In the genomic region with DNA sequence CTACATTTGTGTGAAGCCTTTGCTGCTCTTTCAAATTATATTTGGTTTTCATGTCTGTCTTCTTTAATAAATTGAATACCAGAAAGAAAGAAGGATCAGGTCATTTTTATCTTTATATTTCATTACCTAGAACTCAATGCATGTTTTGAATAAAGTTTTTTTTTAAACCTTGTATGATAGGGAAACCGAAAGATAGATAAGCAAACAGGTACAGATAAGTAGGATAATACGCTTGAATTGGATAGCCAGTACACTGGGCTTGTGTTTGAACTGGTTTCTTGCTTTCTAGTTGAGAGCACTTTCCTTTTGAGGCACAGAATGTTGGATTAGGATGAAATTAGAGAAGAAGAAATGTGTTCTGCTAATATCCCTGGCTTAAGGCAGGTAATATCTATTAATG, we compare ENCODE assay signal across 9 cellular contexts. TPM values are rescaled to one million over a fixed set of nuclear protein-coding genes. Genes with fewer than 3 reads are reported as not detected.
DNase-seq lines count a peak whose midpoint lies in the region; ATAC-seq and TF ChIP-seq lines count a peak whose summit lies in the region.
"Had no signal": no experiment of that assay in that cellular context is flagged by ENCODE, and none has a peak within 500 bp of the region (broad histone marks: within the 10 kb centered on the region; RNA-seq: fewer than 3 reads in every experiment).

No MANE protein-coding gene starts in this region.

- ATAC-seq in activated CD8-positive, alpha-beta T cell treated with anti-CD3 and anti-CD28 coated beads for 36 hours, result no peak
- ATAC-seq in activated CD8-positive, alpha-beta T cell treated with anti-CD3 and anti-CD28 coated beads, Interleukin-2, amount 10 ng/mL, durations not matched to agents 7 days and 5 days, result no peak
- no peak for ATAC-seq in body of pancreas
- ATAC-seq in naive thymus-derived CD4-positive, alpha-beta T cell, result no peak

- CTCF ChIA-PET in activated CD8-positive, alpha-beta T cell treated with anti-CD3 and anti-CD28 coated beads for 36 hours (lab: Charles Lee), result interaction anchor here (2.0 kb wide), 1 partner anchor 147 kb away, joined by 7 read pairs; no protein-coding TSS in a partner anchor
- CTCF ChIA-PET in activated CD8-positive, alpha-beta T cell treated with anti-CD3 and anti-CD28 coated beads, Interleukin-2, amount 10 ng/mL, durations not matched to agents 7 days and 5 days (lab: Charles Lee), result no interaction called here
- CTCF ChIA-PET in naive thymus-derived CD4-positive, alpha-beta T cell (lab: Charles Lee), result no interaction called here

- no peak for DNase-seq in activated CD8-positive, alpha-beta T cell treated with anti-CD3 and anti-CD28 coated beads for 36 hours
- no peak for DNase-seq in activated CD8-positive, alpha-beta T cell treated with anti-CD3 and anti-CD28 coated beads, Interleukin-2, amount 10 ng/mL, durations not matched to agents 7 days and 5 days
- DNase-seq in body of pancreas (no peak), mesothelial cell of epicardium (ENCODE audit: low spot score in 2 of 2, unreplicated experiment in 2 of 2) (no peak), tibial artery (no peak), ecto neural progenitor cell (ENCODE audit: low spot score) (no peak), NCI-H187 (lab: John Stamatoyannopoulos, UW) (no peak)
- no peak for DNase-seq in naive thymus-derived CD4-positive, alpha-beta T cell
- DNase-seq: activated CD4-positive, alpha-beta T cell treated with anti-CD3 and anti-CD28 coated beads for 1 hour had no signal

- H3K36me3 ChIP-seq in body of pancreas (replicated peaks in 1 of 2; ENCODE audit: insufficient read depth in 1 of 2, low read depth in 2 of 2), result no peaks in the 10 kb centered on the region
- no peaks in the 10 kb centered on the region for H3K36me3 ChIP-seq in tibial artery
- peaks cover 0 to 3% (median 0%) of the 10 kb centered on the region in 3 experiments for H3K36me3 ChIP-seq in naive thymus-derived CD4-positive, alpha-beta T cell (ENCODE audit: control insufficient read depth in 2 of 3, insufficient read depth in 3 of 3, low read length in 3 of 3)

- H3K9me3 Mint-ChIP-seq in activated CD8-positive, alpha-beta T cell treated with anti-CD3 and anti-CD28 coated beads for 36 hours, result peaks cover 21% of the 10 kb centered on the region
- H3K9me3 Mint-ChIP-seq in activated CD8-positive, alpha-beta T cell treated with anti-CD3 and anti-CD28 coated beads, Interleukin-2, amount 10 ng/mL, durations not matched to agents 7 days and 5 days (ENCODE audit: insufficient read depth), result peaks cover 21% of the 10 kb centered on the region
- peaks cover 29% of the 10 kb centered on the region for H3K9me3 Mint-ChIP-seq in mesothelial cell of epicardium
- H3K9me3 Mint-ChIP-seq in naive thymus-derived CD4-positive, alpha-beta T cell, result peaks cover 7 to 36% (median 19%) of the 10 kb centered on the region in 11 donors

- H3K27me3 ChIP-seq in body of pancreas (no peaks in the 10 kb centered on the region), tibial artery (no peaks in the 10 kb centered on the region)
- H3K27me3 ChIP-seq in naive thymus-derived CD4-positive, alpha-beta T cell (ENCODE audit: control insufficient read depth in 2 of 2, insufficient read depth in 2 of 2, low read length in 2 of 2), result no peaks in the 10 kb centered on the region

- peak overlapping the region; percentile 45 for H3K27ac Mint-ChIP-seq in activated CD8-positive, alpha-beta T cell treated with anti-CD3 and anti-CD28 coated beads for 36 hours
- H3K27ac Mint-ChIP-seq in activated CD8-positive, alpha-beta T cell treated with anti-CD3 and anti-CD28 coated beads, Interleukin-2, amount 10 ng/mL, durations not matched to agents 7 days and 5 days, result no peak overlapping the region
- H3K27ac Mint-ChIP-seq in mesothelial cell of epicardium, result peak overlapping the region; percentile 76
- peak overlapping the region in 1 of 9 donors; percentile 3 for H3K27ac Mint-ChIP-seq in naive thymus-derived CD4-positive, alpha-beta T cell

- 27 to 37% methylated on average over 2 of the region's 2 CpGs for WGBS in body of pancreas, 2 donors

- TF ChIP-seq CTCF in activated CD8-positive, alpha-beta T cell treated with anti-CD3 and anti-CD28 coated beads for 36 hours (IDR thresholded peaks at IDR 0.05), result no peak
- TF ChIP-seq CTCF in body of pancreas (IDR thresholded peaks at IDR 0.05) (no peak), mesothelial cell of epicardium (IDR thresholded peaks at IDR 0.05; ENCODE audit: unreplicated experiment) (no peak), tibial artery (IDR thresholded peaks at IDR 0.05) (no peak)

- no peaks in the 10 kb centered on the region for H3K27me3 Mint-ChIP-seq in activated CD8-positive, alpha-beta T cell treated with anti-CD3 and anti-CD28 coated beads for 36 hours
- no peaks in the 10 kb centered on the region for H3K27me3 Mint-ChIP-seq in activated CD8-positive, alpha-beta T cell treated with anti-CD3 and anti-CD28 coated beads, Interleukin-2, amount 10 ng/mL, durations not matched to agents 7 days and 5 days (ENCODE audit: low read depth)
- no peaks in the 10 kb centered on the region for H3K27me3 Mint-ChIP-seq in mesothelial cell of epicardium (ENCODE audit: low read depth)
- no peaks in the 10 kb centered on the region for H3K27me3 Mint-ChIP-seq in naive thymus-derived CD4-positive, alpha-beta T cell

- peaks cover 36% of the 10 kb centered on the region for H3K36me3 Mint-ChIP-seq in activated CD8-positive, alpha-beta T cell treated with anti-CD3 and anti-CD28 coated beads for 36 hours (ENCODE audit: low read depth)
- peaks cover 40% of the 10 kb centered on the region for H3K36me3 Mint-ChIP-seq in activated CD8-positive, alpha-beta T cell treated with anti-CD3 and anti-CD28 coated beads, Interleukin-2, amount 10 ng/mL, durations not matched to agents 7 days and 5 days (ENCODE audit: low read depth)
- peaks cover 38% of the 10 kb centered on the region for H3K36me3 Mint-ChIP-seq in mesothelial cell of epicardium
- H3K36me3 Mint-ChIP-seq in naive thymus-derived CD4-positive, alpha-beta T cell, result peaks cover 18 to 70% (median 62%) of the 10 kb centered on the region in 5 donors

- no peak overlapping the region for H3K4me3 ChIP-seq in body of pancreas
- peak overlapping the region in 1 of 2 donors; percentile 1 for H3K4me3 ChIP-seq in tibial artery
- H3K4me3 ChIP-seq in naive thymus-derived CD4-positive, alpha-beta T cell (ENCODE audit: low read length), result no peak overlapping the region

- no peaks in the 10 kb centered on the region for H3K9me3 ChIP-seq in body of pancreas
- peaks cover 4 to 11% (median 10%) of the 10 kb centered on the region in 3 donors for H3K9me3 ChIP-seq in tibial artery
- peaks cover 0 to 10% (median 5%) of the 10 kb centered on the region in 3 experiments for H3K9me3 ChIP-seq in naive thymus-derived CD4-positive, alpha-beta T cell (ENCODE audit: control insufficient read depth in 2 of 3, low read length in 3 of 3)

- intact Hi-C loops in activated CD8-positive, alpha-beta T cell treated with anti-CD3 and anti-CD28 coated beads for 36 hours (cut with micrococcal nuclease), result no loop called here
- intact Hi-C loops in body of pancreas (cut with DNase I) (no loop called here), tibial artery (cut with DNase I; ENCODE audit: low total_unique reads) (no loop called here)
- intact Hi-C loops in naive thymus-derived CD4-positive, alpha-beta T cell (cut with micrococcal nuclease), result no loop called here

- H3K4me1 ChIP-seq in body of pancreas (peaks cover 23% of the 10 kb centered on the region), tibial artery (peaks cover 0 to 35% (median 15%) of the 10 kb centered on the region in 4 donors)
- H3K4me1 ChIP-seq in naive thymus-derived CD4-positive, alpha-beta T cell (ENCODE audit: control insufficient read depth in 2 of 2, insufficient read depth in 2 of 2, low read length in 2 of 2), result no peaks in the 10 kb centered on the region

- H3K27ac ChIP-seq in body of pancreas, result peak overlapping the region; percentile 1 to 51 (median 20)
- H3K27ac ChIP-seq in tibial artery, result peak overlapping the region; percentile 37 to 59
- no peak overlapping the region for H3K27ac ChIP-seq in naive thymus-derived CD4-positive, alpha-beta T cell (ENCODE audit: low read depth, low read length)

- no peak overlapping the region for H3K4me3 Mint-ChIP-seq in activated CD8-positive, alpha-beta T cell treated with anti-CD3 and anti-CD28 coated beads for 36 hours
- no peak overlapping the region for H3K4me3 Mint-ChIP-seq in activated CD8-positive, alpha-beta T cell treated with anti-CD3 and anti-CD28 coated beads, Interleukin-2, amount 10 ng/mL, durations not matched to agents 7 days and 5 days
- H3K4me3 Mint-ChIP-seq in mesothelial cell of epicardium, result no peak overlapping the region
- no peak overlapping the region for H3K4me3 Mint-ChIP-seq in naive thymus-derived CD4-positive, alpha-beta T cell

- POLR2A ChIA-PET in activated CD8-positive, alpha-beta T cell treated with anti-CD3 and anti-CD28 coated beads for 36 hours (lab: Charles Lee), result no interaction called here
- POLR2A ChIA-PET in activated CD8-positive, alpha-beta T cell treated with anti-CD3 and anti-CD28 coated beads, Interleukin-2, amount 10 ng/mL, durations not matched to agents 7 days and 5 days (lab: Charles Lee), result no interaction called here
- POLR2A ChIA-PET in naive thymus-derived CD4-positive, alpha-beta T cell (lab: Charles Lee), result no interaction called here

- H3K4me1 Mint-ChIP-seq in activated CD8-positive, alpha-beta T cell treated with anti-CD3 and anti-CD28 coated beads for 36 hours (ENCODE audit: low read depth), result peaks cover 31% of the 10 kb centered on the region
- peaks cover 4% of the 10 kb centered on the region for H3K4me1 Mint-ChIP-seq in activated CD8-positive, alpha-beta T cell treated with anti-CD3 and anti-CD28 coated beads, Interleukin-2, amount 10 ng/mL, durations not matched to agents 7 days and 5 days (ENCODE audit: low read depth)
- H3K4me1 Mint-ChIP-seq in mesothelial cell of epicardium, result peaks cover 22% of the 10 kb centered on the region
- H3K4me1 Mint-ChIP-seq in naive thymus-derived CD4-positive, alpha-beta T cell, result peaks cover 12 to 62% (median 51%) of the 10 kb centered on the region in 7 donors

- TF ChIP-seq POLR2A in body of pancreas (IDR thresholded peaks at IDR 0.05), result no peak

RNA-seq across cellular contexts. Expression of gene PKN2, which starts 46.9 kb away (rescaled TPM):
- 10 to 100 TPM; 18.0 to 18.1 TPM for total RNA-seq in activated CD8-positive, alpha-beta T cell treated with anti-CD3 and anti-CD28 coated beads for 36 hours
- 10 to 100 TPM; 23.6 to 24.4 TPM for total RNA-seq in activated CD8-positive, alpha-beta T cell treated with anti-CD3 and anti-CD28 coated beads, Interleukin-2, amount 10 ng/mL, durations not matched to agents 7 days and 5 days
- total RNA-seq in body of pancreas (10 to 100 TPM; 19.8 to 22.1 TPM), mesothelial cell of epicardium (60.2 to 65.1 TPM (median 63.4 TPM) in 3 replicates)
- 10 to 100 TPM; 32.1 to 53.8 (median 46.9) TPM for total RNA-seq in naive thymus-derived CD4-positive, alpha-beta T cell
- 10 to 100 TPM in 1 of 2 donors, 1 to 10 TPM in 1; 9.0 to 10.2 TPM for polyA plus RNA-seq in naive thymus-derived CD4-positive, alpha-beta T cell
